ENCODE assay signal across 30 cellular contexts in genomic region chr16:55873122-55873521, GRCh38. TPM values are rescaled to one million over a fixed set of nuclear protein-coding genes. Genes with fewer than 3 reads are reported as not detected.
"Had no signal": no experiment of that assay in that cellular context is flagged by ENCODE, and none has a peak within 500 bp of the region (broad histone marks: within the 10 kb centered on the region; RNA-seq: fewer than 3 reads in every experiment).

No MANE protein-coding gene starts in this region.

- FAIRE-seq: urothelium cell line had no signal

- ATAC-seq: stimulated activated effector memory CD8-positive, alpha-beta T cell treated with anti-CD3 and anti-CD28 coated beads, Interleukin-12 subunit alpha, Interleukin-12 subunit beta, amount 100 ng/mL, for 72 hours; stimulated activated memory B cell treated with anti-CD40 and anti-IgM and Interleukin-4, amounts not matched to agents 10 μg/mL and 1 μg/mL and 100 μg/mL, for 72 hours; stimulated activated naive B cell treated with anti-CD40 and anti-IgM and Interleukin-4, amounts not matched to agents 10 μg/mL and 1 μg/mL and 100 μg/mL, for 72 hours; stimulated activated naive CD8-positive, alpha-beta T cell treated with anti-CD3 and anti-CD28 coated beads, Interleukin-15, amount 100 ng/mL, for 72 hours; stimulated activated naive CD8-positive, alpha-beta T cell treated with anti-CD3 and anti-CD28 coated beads, Interleukin-15, Interleukin-2, amounts not matched to agents 100 U/mL and 50 U/mL, for 24 hours; upper lobe of right lung had no signal

- H3K36me3 ChIP-seq: stomach, suprapubic skin, thoracic aorta, thyroid gland, tibial artery, tibial nerve, transverse colon, upper lobe of left lung, upper lobe of right lung, uterus, vagina had no signal

- DNase-seq: stimulated activated CD4-positive, alpha-beta T cell treated with anti-CD3 and anti-CD28 coated beads, Interleukin-2, amount 100 ng/mL, for 48 hours; stimulated activated CD4-positive, alpha-beta T cell treated with anti-CD3 and anti-CD28 coated beads, Interleukin-4, amount 100 ng/mL, for 1 hour; stimulated activated CD4-positive, alpha-beta T cell treated with anti-CD3 and anti-CD28 coated beads, Interleukin-4, amount 100 ng/mL, for 24 hours; stimulated activated CD4-positive, alpha-beta T cell treated with anti-CD3 and anti-CD28 coated beads, Interleukin-4, amount 100 ng/mL, for 4 hours; stimulated activated CD8-positive, alpha-beta memory T cell treated with anti-CD3 and anti-CD28 coated beads, Interleukin-4, amount 100 ng/mL, for 48 hours; stimulated activated naive B cell treated with anti-CD40 and anti-IgM and Interleukin-4, amounts not matched to agents 10 μg/mL and 1 μg/mL and 100 μg/mL, for 72 hours; stimulated activated naive CD4-positive, alpha-beta T cell; stimulated activated naive CD4-positive, alpha-beta T cell treated with Interleukin-2 at 50 U/mL for 16 hours; stimulated activated naive CD8-positive, alpha-beta T cell treated with anti-CD3 and anti-CD28 coated beads, Interleukin-15, amount 100 ng/mL, for 72 hours; stimulated activated naive CD8-positive, alpha-beta T cell treated with anti-CD3 and anti-CD28 coated beads, Interleukin-15, Interleukin-2, amounts not matched to agents 100 U/mL and 50 U/mL, for 24 hours; stomach; substantia nigra; testis; thyroid gland; tibial artery; transverse colon; trophoblast cell; upper lobe of left lung; upper lobe of right lung; uterus had no signal

- H3K9me3 ChIP-seq: stomach, suprapubic skin, testis, thoracic aorta, thyroid gland, tibial artery, tibial nerve, transverse colon, upper lobe of left lung, upper lobe of right lung, uterus, vagina had no signal

- H3K27me3 ChIP-seq: testis, thyroid gland, transverse colon, upper lobe of left lung, upper lobe of right lung, uterus, vagina had no signal

- H3K4me1 ChIP-seq: stomach, testis, thyroid gland, tibial artery, tibial nerve, transverse colon, upper lobe of left lung, upper lobe of right lung, uterus, vagina had no signal

- H3K4me3 ChIP-seq: stomach, suprapubic skin, testis, thoracic aorta, thyroid gland, tibial artery, tibial nerve, transverse colon, upper lobe of left lung, upper lobe of right lung, uterus, vagina had no signal

- H3K27ac ChIP-seq: stomach, suprapubic skin, testis, thoracic aorta, thyroid gland, tibial artery, tibial nerve, transverse colon, upper lobe of left lung, upper lobe of right lung, uterus, vagina had no signal

RNA-seq across cellular contexts. Expression of gene CES5A, which starts 2.1 kb away (rescaled TPM):
- total RNA-seq: stomach, subcutaneous adipose tissue, temporal lobe, thoracic aorta, thyroid gland, tibial nerve, transverse colon, upper lobe of left lung, upper lobe of right lung, urinary bladder, uterus, vagina had no signal
- polyA plus RNA-seq: stomach, urinary bladder had no signal
